Comparison of ENCODE assay signal across 23 cellular contexts in the genomic region with DNA sequence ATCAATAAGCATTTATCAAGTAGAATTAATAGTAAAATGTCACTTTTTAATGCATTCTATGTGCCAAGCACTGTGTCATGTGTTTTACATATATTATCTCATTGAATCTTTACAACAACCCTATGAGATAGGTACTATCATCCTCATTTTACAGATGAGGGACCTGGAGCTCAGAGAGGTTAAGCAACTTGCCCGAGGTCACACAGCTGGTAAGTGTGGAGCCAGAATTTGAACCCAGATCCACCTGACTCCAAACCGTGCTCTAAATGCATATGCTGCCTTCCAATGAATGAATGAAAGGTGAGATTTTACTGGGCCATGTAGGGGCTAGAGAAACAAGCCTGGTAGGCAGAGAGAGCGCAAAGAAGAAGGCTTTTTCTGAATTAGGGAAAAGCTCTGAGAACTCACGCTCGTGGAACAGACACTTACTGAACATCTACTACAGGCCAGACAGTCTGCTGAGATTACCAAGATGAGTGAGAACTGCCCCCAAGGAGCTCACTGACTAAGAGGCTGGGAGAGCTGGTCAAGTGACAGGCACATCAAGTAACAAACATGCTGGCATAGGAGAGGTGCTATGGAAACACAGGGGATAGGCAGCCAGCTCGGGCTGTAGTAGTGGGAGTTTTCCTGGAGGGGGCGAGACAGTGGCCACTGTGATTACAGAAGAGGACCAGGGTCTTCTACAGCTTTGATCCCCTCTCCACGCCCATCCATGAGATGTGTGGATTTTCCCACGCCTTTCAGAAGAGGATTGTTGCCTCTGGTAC. TPM values are rescaled to one million over a fixed set of nuclear protein-coding genes. Genes with fewer than 3 reads are reported as not detected.
DNase-seq lines count a peak whose midpoint lies in the region; ATAC-seq and TF ChIP-seq lines count a peak whose summit lies in the region.
"Had no signal": no experiment of that assay in that cellular context is flagged by ENCODE, and none has a peak within 500 bp of the region (broad histone marks: within the 10 kb centered on the region; RNA-seq: fewer than 3 reads in every experiment).

No MANE protein-coding gene starts in this region.

- no peak for TF ChIP-seq CTCF in endothelial cell (IDR thresholded peaks at IDR 0.05; ENCODE audit: unreplicated experiment)
- TF ChIP-seq CTCF in type B pancreatic cell (conservative IDR thresholded peaks at IDR 0.05): peak; percentile 33
- no peak for TF ChIP-seq CTCF in vagina (IDR thresholded peaks at IDR 0.05)

- intact Hi-C loops in vagina (cut with DNase I): no loop called here

- no peak overlapping the region for H3K4me3 ChIP-seq in vagina
- H3K4me3 ChIP-seq: suprapubic skin had no signal

- H3K36me3 Mint-ChIP-seq in endothelial cell (ENCODE audit: low read depth, unreplicated experiment): peaks cover 4% of the 10 kb centered on the region
- no peaks in the 10 kb centered on the region for H3K36me3 Mint-ChIP-seq in type B pancreatic cell

- DNase-seq in NCI-H82 (lab: John Stamatoyannopoulos, UW) (peak; percentile 11), NCI-H82 treated with DMSO at 0.1 percent for 48 hours (lab: John Stamatoyannopoulos, UW; ENCODE audit: unreplicated experiment) (no peak), M059J (ENCODE audit: low read depth) (peak; percentile 33), endothelial cell (ENCODE audit: low spot score) (peak; percentile 23), type B pancreatic cell (ENCODE audit: extremely low spot score, unreplicated experiment) (no peak), NCI-H2081 (lab: John Stamatoyannopoulos, UW) (no peak), vagina (ENCODE audit: extremely low spot score in 2 of 2) (no peak)
- DNase-seq: activated CD4-positive, alpha-beta T cell treated with anti-CD3 and anti-CD28 coated beads, Interleukin-2, amount 50 U/mL, for 48 hours; activated naive CD4-positive, alpha-beta T cell; activated T-cell treated with anti-CD3 and anti-CD28 coated beads for 4 hours; amygdala; C1 segment of cervical spinal cord; effector CD8-positive, alpha-beta T cell; midbrain; NCI-H1694; NCI-H2227 treated with DMSO at 0.1 percent for 48 hours; stimulated activated CD4-positive, alpha-beta T cell treated with anti-CD3 and anti-CD28 coated beads, Interleukin-12 subunit alpha, Interleukin-12 subunit beta, amount 100 ng/mL, for 4 hours had no signal

- H3K9me3 Mint-ChIP-seq in endothelial cell (ENCODE audit: unreplicated experiment): no peaks in the 10 kb centered on the region
- no peaks in the 10 kb centered on the region for H3K9me3 Mint-ChIP-seq in type B pancreatic cell
- H3K9me3 Mint-ChIP-seq: central memory CD8-positive, alpha-beta T cell had no signal

- no peaks in the 10 kb centered on the region for H3K27me3 ChIP-seq in vagina

- no peaks in the 10 kb centered on the region for H3K9me3 ChIP-seq in vagina
- H3K9me3 ChIP-seq: neutrophil, suprapubic skin had no signal

- H3K4me3 Mint-ChIP-seq in endothelial cell (ENCODE audit: unreplicated experiment): no peak overlapping the region
- H3K4me3 Mint-ChIP-seq in type B pancreatic cell: no peak overlapping the region
- H3K4me3 Mint-ChIP-seq: central memory CD8-positive, alpha-beta T cell had no signal

- H3K27me3 Mint-ChIP-seq in endothelial cell (ENCODE audit: unreplicated experiment) (peaks cover 25% of the 10 kb centered on the region), type B pancreatic cell (peaks cover 65% of the 10 kb centered on the region)

- H3K4me1 ChIP-seq in vagina: peaks cover 21% of the 10 kb centered on the region

- H3K36me3 ChIP-seq in vagina: no peaks in the 10 kb centered on the region
- H3K36me3 ChIP-seq: neutrophil, suprapubic skin had no signal

- H3K27ac ChIP-seq in vagina: no peak overlapping the region
- H3K27ac ChIP-seq: neutrophil, suprapubic skin had no signal

- no peak for ATAC-seq in GM18517 (IDR thresholded peaks at IDR 0.05; ENCODE audit: unreplicated experiment)

- H3K27ac Mint-ChIP-seq in endothelial cell (ENCODE audit: unreplicated experiment) (no peak overlapping the region), type B pancreatic cell (no peak overlapping the region)

- H3K4me1 Mint-ChIP-seq in endothelial cell (ENCODE audit: unreplicated experiment) (peaks cover 4% of the 10 kb centered on the region), type B pancreatic cell (ENCODE audit: unreplicated experiment) (peaks cover 3% of the 10 kb centered on the region)

- TF ChIP-seq POLR2A in vagina (IDR thresholded peaks at IDR 0.05): no peak

RNA-seq across cellular contexts. Expression of gene ABCG4, which starts 4.4 kb away (rescaled TPM):
- 0.49 TPM in 1 of 2 replicates, not detected in the other for total RNA-seq in M059J (2014; rRNA removed; shearing (Covaris generic))
- total RNA-seq in endothelial cell (ENCODE audit: unreplicated experiment) (0.10 TPM), type B pancreatic cell (ENCODE audit: low replicate concordance) (1.3 TPM in 1 of 2 replicates, not detected in the other), vagina (3.2 TPM)
- total RNA-seq: HT-29; T-helper 1 cell treated with Interleukin-12 subunit alpha and Interleukin-12 subunit beta and Interleukin-4 antibody, amounts not matched to agents 30 ng/mL and 1 ng/mL, for 36 hours had no signal

RNA-seq across cellular contexts. Expression of gene NLRX1, which starts 15.3 kb away (rescaled TPM):
- total RNA-seq in M059J (2014; rRNA removed; shearing (Covaris generic)): 15.9 and 16.8 TPM in 2 replicates
- total RNA-seq in endothelial cell (ENCODE audit: unreplicated experiment) (12.3 TPM), type B pancreatic cell (ENCODE audit: low replicate concordance) (8.7 and 11.5 TPM in 2 replicates), vagina (15.5 TPM)

RNA-seq across cellular contexts. Expression of gene HINFP, which starts 31.9 kb away (rescaled TPM):
- total RNA-seq in M059J (2014; rRNA removed; shearing (Covaris generic)): 10.8 and 20.1 TPM in 2 replicates
- total RNA-seq in endothelial cell (ENCODE audit: unreplicated experiment) (33.6 TPM), type B pancreatic cell (ENCODE audit: low replicate concordance) (31.6 and 33.0 TPM in 2 replicates), vagina (22.1 TPM)

RNA-seq across cellular contexts. Expression of gene NHERF4, which starts 32.0 kb away (rescaled TPM):
- total RNA-seq in M059J (2014; rRNA removed; shearing (Covaris generic)): not detected in 2 replicates
- total RNA-seq in endothelial cell (ENCODE audit: unreplicated experiment) (not detected), type B pancreatic cell (ENCODE audit: low replicate concordance) (2.3 and 7.0 TPM in 2 replicates), vagina (0.25 TPM)

RNA-seq across cellular contexts. Expression of gene C2CD2L, which starts 46.1 kb away (rescaled TPM):
- total RNA-seq in M059J (2014; rRNA removed; shearing (Covaris generic)): 7.1 and 10.3 TPM in 2 replicates
- total RNA-seq in endothelial cell (ENCODE audit: unreplicated experiment): 11.7 TPM
- total RNA-seq in type B pancreatic cell (ENCODE audit: low replicate concordance): 10.7 and 13.5 TPM in 2 replicates
- total RNA-seq in vagina: 7.1 TPM

Comparison
In these comparisons a context has a peak if more than half of its experiments do, and no peak if none do; other contexts are left out.
1. DNase-seq: peak in NCI-H82 (single experiment), M059J (single experiment) and endothelial cell (single experiment); none in NCI-H82 treated with DMSO at 0.1 percent for 48 hours (single experiment), type B pancreatic cell (single experiment), NCI-H2081 (0 of 2) and vagina (0 of 2).